1 cellular context compared by ENCODE assay signal in the genomic region with DNA sequence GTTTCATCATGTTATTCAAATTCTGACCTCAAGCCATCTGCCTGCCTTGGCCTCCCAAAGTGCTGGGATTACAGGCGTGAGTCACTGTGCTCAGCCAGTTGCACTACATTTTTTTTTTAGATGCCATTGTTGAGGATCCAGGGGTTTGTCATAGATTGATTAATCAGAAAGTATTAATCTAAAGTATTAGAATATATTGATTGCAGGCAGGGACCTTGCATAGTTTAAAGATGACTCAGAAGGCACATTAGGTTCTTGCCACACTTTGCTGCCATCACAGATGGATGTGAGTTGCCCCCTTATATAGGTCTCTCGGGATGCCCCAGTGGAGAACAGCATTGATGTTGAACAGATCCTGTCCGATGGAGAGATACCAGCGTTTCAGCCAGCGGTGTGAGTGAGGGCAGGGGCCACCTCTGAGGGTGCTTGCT.
TF ChIP-seq lines count a peak whose summit lies in the region.

No MANE protein-coding gene starts in this region.

TF ChIP-seq in HepG2, 621 proteins besides CTCF, POLR2A, EP300 and RAD21:
- TF ChIP-seq PPARG (CRISPR knock-in tag; conservative IDR thresholded peaks at IDR 0.05) (no peak), FOSL2 (CRISPR knock-in tag; IDR thresholded peaks at IDR 0.05) (peak; percentile 65)
TF ChIP-seq in HepG2: peak in this region for 1.
